Comparison of ENCODE assay signal across 1 cellular context in the genomic region with DNA sequence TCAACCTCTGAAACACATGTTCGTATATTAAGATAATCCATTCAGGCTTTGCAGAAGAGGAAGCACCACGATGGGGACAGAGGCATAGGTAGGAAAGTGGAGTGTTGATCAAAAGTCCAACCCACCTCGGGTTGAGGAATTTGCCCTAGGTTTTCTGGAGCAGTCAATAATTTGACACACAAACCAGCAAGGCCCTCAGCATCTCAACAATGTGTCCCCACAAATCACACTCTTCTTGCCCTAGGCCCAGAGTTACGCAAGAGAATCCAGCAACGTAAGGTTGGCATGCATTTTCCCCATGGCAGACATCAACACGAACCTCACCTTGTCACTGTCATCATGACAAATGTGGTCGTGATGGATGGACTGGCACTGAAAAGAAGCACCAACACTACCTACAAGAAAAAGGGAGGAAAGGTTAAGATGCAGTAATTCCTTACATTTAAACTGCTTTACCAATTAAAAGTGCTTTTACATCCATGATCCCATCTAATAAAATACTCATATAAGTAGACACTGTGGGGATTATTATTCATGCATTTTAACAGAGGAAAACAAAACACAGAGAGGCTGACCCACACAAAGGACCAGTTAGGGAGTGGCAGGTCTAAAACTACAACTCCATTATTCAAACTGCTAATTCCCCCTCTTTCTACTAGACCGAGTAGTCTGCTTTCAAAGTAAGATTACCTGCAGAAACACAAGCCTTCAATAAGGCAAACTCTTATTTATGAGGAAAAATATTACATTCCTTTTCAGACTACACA.
TF ChIP-seq lines count a peak whose summit lies in the region.

No MANE protein-coding gene starts in this region.

TF ChIP-seq in HepG2, 621 proteins besides CTCF, POLR2A, EP300 and RAD21 (continued from another document):
- no peak for TF ChIP-seq SOX13 (IDR thresholded peaks at IDR 0.05)
- peak in 1 of 2 experiments; percentile 29; a peak in 1 of 4 replicates for TF ChIP-seq SOX13 (CRISPR knock-in tag; conservative IDR thresholded peaks at IDR 0.05 in 1 of 2, IDR thresholded peaks at IDR 0.05 in 1 of 2)
- TF ChIP-seq PHF21A (CRISPR knock-in tag; IDR thresholded peaks at IDR 0.05): 0 out of 2 replicates have a peak, but pooled peaks have one; percentile 30
- TF ChIP-seq ZNF430 (CRISPR knock-in tag; IDR thresholded peaks at IDR 0.05): 0 out of 2 replicates have a peak, but pooled peaks have one; percentile 21
- peak; percentile 43; the same call in 1 of the 2 replicates for TF ChIP-seq ZFY (CRISPR knock-in tag; IDR thresholded peaks at IDR 0.05)
- TF ChIP-seq LCORL (IDR thresholded peaks at IDR 0.05): no peak
- TF ChIP-seq LCORL (CRISPR knock-in tag; IDR thresholded peaks at IDR 0.05): peak; percentile 72
- TF ChIP-seq, protein P1, sequence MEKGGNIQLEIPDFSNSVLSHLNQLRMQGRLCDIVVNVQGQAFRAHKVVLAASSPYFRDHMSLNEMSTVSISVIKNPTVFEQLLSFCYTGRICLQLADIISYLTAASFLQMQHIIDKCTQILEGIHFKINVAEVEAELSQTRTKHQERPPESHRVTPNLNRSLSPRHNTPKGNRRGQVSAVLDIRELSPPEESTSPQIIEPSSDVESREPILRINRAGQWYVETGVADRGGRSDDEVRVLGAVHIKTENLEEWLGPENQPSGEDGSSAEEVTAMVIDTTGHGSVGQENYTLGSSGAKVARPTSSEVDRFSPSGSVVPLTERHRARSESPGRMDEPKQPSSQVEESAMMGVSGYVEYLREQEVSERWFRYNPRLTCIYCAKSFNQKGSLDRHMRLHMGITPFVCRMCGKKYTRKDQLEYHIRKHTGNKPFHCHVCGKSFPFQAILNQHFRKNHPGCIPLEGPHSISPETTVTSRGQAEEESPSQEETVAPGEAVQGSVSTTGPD (CRISPR knock-in tag; IDR thresholded peaks at IDR 0.05): peak; percentile 52; the same call in 1 of the 2 replicates
- no peak for TF ChIP-seq AKAP8 (CRISPR knock-in tag; IDR thresholded peaks at IDR 0.05)
- TF ChIP-seq, protein P2, sequence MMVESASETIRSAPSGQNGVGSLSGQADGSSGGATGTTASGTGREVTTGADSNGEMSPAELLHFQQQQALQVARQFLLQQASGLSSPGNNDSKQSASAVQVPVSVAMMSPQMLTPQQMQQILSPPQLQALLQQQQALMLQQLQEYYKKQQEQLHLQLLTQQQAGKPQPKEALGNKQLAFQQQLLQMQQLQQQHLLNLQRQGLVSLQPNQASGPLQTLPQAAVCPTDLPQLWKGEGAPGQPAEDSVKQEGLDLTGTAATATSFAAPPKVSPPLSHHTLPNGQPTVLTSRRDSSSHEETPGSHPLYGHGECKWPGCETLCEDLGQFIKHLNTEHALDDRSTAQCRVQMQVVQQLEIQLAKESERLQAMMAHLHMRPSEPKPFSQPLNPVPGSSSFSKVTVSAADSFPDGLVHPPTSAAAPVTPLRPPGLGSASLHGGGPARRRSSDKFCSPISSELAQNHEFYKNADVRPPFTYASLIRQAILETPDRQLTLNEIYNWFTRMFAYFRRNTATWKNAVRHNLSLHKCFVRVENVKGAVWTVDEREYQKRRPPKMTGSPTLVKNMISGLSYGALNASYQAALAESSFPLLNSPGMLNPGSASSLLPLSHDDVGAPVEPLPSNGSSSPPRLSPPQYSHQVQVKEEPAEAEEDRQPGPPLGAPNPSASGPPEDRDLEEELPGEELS (CRISPR knock-in tag; IDR thresholded peaks at IDR 0.05): peak; percentile 49; the same call in 1 of the 2 replicates
- TF ChIP-seq CREB1 (IDR thresholded peaks at IDR 0.05): no peak
- peak; percentile 34; the same call in 1 of the 2 replicates for TF ChIP-seq CREB1 (CRISPR knock-in tag; IDR thresholded peaks at IDR 0.05)
- TF ChIP-seq ZMYM3 (CRISPR knock-in tag; IDR thresholded peaks at IDR 0.05): peak; percentile 46; the same call in 1 of the 2 replicates
- TF ChIP-seq DPF2 (CRISPR knock-in tag; IDR thresholded peaks at IDR 0.05; ENCODE audit: borderline replicate concordance, low read depth): 0 out of 2 replicates have a peak, but pooled peaks have one; percentile 30
- 0 out of 2 replicates have a peak, but pooled peaks have one; percentile 24 for TF ChIP-seq TBX2 (CRISPR knock-in tag; IDR thresholded peaks at IDR 0.05; ENCODE audit: borderline replicate concordance)
- TF ChIP-seq HDAC1 (CRISPR knock-in tag; IDR thresholded peaks at IDR 0.05): no peak; the same call in 1 of the 2 replicates
- TF ChIP-seq ZNF558 (CRISPR knock-in tag; IDR thresholded peaks at IDR 0.05; ENCODE audit: borderline replicate concordance): no peak
- TF ChIP-seq HNF4G (IDR thresholded peaks at IDR 0.05; ENCODE audit: borderline replicate concordance, low read depth, low read length): peak; percentile 38; the same call in 1 of the 2 replicates
- no peak for TF ChIP-seq HNF4G (CRISPR knock-in tag; IDR thresholded peaks at IDR 0.05; ENCODE audit: borderline replicate concordance, low read depth)
- no peak for TF ChIP-seq ZSCAN29 (CRISPR knock-in tag; conservative IDR thresholded peaks at IDR 0.05)
- TF ChIP-seq FOXP1 (IDR thresholded peaks at IDR 0.05): no peak
- TF ChIP-seq FOXP1 (CRISPR knock-in tag; IDR thresholded peaks at IDR 0.05): 0 out of 2 replicates have a peak, but pooled peaks have one; percentile 10
- TF ChIP-seq FOXO1 (CRISPR knock-in tag; IDR thresholded peaks at IDR 0.05): peak; percentile 25; the same call in 1 of the 2 replicates
- TF ChIP-seq, protein P3, sequence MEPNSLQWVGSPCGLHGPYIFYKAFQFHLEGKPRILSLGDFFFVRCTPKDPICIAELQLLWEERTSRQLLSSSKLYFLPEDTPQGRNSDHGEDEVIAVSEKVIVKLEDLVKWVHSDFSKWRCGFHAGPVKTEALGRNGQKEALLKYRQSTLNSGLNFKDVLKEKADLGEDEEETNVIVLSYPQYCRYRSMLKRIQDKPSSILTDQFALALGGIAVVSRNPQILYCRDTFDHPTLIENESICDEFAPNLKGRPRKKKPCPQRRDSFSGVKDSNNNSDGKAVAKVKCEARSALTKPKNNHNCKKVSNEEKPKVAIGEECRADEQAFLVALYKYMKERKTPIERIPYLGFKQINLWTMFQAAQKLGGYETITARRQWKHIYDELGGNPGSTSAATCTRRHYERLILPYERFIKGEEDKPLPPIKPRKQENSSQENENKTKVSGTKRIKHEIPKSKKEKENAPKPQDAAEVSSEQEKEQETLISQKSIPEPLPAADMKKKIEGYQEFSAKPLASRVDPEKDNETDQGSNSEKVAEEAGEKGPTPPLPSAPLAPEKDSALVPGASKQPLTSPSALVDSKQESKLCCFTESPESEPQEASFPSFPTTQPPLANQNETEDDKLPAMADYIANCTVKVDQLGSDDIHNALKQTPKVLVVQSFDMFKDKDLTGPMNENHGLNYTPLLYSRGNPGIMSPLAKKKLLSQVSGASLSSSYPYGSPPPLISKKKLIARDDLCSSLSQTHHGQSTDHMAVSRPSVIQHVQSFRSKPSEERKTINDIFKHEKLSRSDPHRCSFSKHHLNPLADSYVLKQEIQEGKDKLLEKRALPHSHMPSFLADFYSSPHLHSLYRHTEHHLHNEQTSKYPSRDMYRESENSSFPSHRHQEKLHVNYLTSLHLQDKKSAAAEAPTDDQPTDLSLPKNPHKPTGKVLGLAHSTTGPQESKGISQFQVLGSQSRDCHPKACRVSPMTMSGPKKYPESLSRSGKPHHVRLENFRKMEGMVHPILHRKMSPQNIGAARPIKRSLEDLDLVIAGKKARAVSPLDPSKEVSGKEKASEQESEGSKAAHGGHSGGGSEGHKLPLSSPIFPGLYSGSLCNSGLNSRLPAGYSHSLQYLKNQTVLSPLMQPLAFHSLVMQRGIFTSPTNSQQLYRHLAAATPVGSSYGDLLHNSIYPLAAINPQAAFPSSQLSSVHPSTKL (CRISPR knock-in tag; IDR thresholded peaks at IDR 0.05): peak; percentile 42
- TF ChIP-seq, protein P4, sequence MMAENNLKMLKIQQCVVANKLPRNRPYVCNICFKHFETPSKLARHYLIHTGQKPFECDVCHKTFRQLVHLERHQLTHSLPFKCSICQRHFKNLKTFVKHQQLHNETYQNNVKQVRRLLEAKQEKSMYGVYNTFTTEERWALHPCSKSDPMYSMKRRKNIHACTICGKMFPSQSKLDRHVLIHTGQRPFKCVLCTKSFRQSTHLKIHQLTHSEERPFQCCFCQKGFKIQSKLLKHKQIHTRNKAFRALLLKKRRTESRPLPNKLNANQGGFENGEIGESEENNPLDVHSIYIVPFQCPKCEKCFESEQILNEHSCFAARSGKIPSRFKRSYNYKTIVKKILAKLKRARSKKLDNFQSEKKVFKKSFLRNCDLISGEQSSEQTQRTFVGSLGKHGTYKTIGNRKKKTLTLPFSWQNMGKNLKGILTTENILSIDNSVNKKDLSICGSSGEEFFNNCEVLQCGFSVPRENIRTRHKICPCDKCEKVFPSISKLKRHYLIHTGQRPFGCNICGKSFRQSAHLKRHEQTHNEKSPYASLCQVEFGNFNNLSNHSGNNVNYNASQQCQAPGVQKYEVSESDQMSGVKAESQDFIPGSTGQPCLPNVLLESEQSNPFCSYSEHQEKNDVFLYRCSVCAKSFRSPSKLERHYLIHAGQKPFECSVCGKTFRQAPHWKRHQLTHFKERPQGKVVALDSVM (CRISPR knock-in tag; IDR thresholded peaks at IDR 0.05): no peak
- no peak for TF ChIP-seq XBP1 (CRISPR knock-in tag; IDR thresholded peaks at IDR 0.05)
- peak; percentile 73 for TF ChIP-seq HNF4A (CRISPR knock-in tag; IDR thresholded peaks at IDR 0.05)
